Comparison of ENCODE assay signal across 1 cellular context in the genomic region with DNA sequence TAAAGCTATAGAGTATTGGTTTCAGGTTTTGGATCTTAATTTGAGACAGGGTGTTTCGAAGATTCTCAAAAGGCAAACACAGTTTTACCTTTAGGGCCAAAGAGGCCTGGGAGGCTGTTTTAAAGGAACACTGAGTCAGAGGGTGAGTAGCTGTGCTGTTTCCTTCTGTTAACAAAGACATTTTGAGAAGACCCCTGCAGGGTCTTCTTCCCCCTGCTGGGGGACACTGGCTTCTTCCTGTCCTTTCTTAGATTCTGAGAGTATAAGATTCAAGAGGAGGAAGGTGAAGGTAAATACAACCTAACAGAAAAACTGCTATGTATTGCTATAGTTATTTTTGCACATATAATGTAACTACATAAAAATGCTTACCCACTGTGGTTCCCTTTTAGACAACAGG.
TF ChIP-seq lines count a peak whose summit lies in the region.

No MANE protein-coding gene starts in this region.

TF ChIP-seq in H1, 55 proteins besides CTCF, POLR2A, EP300 and RAD21:
- TF ChIP-seq BACH1 (IDR thresholded peaks at IDR 0.05; ENCODE audit: low read length) = no peak
